14 cellular contexts compared by ENCODE assay signal in genomic region chr3:125920751-125921279, GRCh38. TPM values are rescaled to one million over a fixed set of nuclear protein-coding genes. Genes with fewer than 3 reads are reported as not detected.
"Had no signal": no experiment of that assay in that cellular context is flagged by ENCODE, and none has a peak within 500 bp of the region (broad histone marks: within the 10 kb centered on the region; RNA-seq: fewer than 3 reads in every experiment).

No MANE protein-coding gene starts in this region.

RNA-seq across cellular contexts. Expression of gene ROPN1B, which starts 48.2 kb away (rescaled TPM):
- total RNA-seq: activated CD4-positive, alpha-beta memory T cell treated with anti-CD3 and anti-CD28 coated beads, Interleukin-2, amount 10 ng/mL, durations not matched to agents 7 days and 5 days; activated CD4-positive, alpha-beta T cell treated with anti-CD3 and anti-CD28 coated beads for 36 hours; activated CD4-positive, alpha-beta T cell treated with anti-CD3 and anti-CD28 coated beads, Interleukin-2, amount 10 ng/mL, durations not matched to agents 7 days and 5 days; activated CD8-positive, alpha-beta memory T cell treated with anti-CD3 and anti-CD28 coated beads, Interleukin-2, amount 10 ng/mL, durations not matched to agents 7 days and 5 days; activated CD8-positive, alpha-beta T cell treated with anti-CD3 and anti-CD28 coated beads, Interleukin-2, amount 10 ng/mL, durations not matched to agents 7 days and 5 days; activated naive CD8-positive, alpha-beta T cell treated with anti-CD3 and anti-CD28 coated beads, Interleukin-2, amount 10 ng/mL, durations not matched to agents 7 days and 5 days; activated T-helper 2 cell treated with anti-CD3 and anti-CD28 coated beads, Interferon-gamma antibody, Interleukin-2, Interleukin-4, amounts not matched to agents 10 μg/mL and 5 μg/mL and 100 μg/mL, durations not matched to agents 14 hours and 24 hours and 36 hours; ascending aorta; bronchial epithelial cell; cardiac muscle cell; T-cell; T-helper 1 cell treated with Interleukin-12 subunit alpha and Interleukin-12 subunit beta and Interleukin-4 antibody, amounts not matched to agents 30 ng/mL and 1 ng/mL, for 36 hours; T-helper 17 cell; T-helper 2 cell treated with Interferon-gamma antibody and Interleukin-4, amounts not matched to agents 100 ng/mL and 5 ng/mL, for 36 hours had no signal
- polyA plus RNA-seq: cardiac muscle cell had no signal
